In genomic region chr6:134691180-134691579, GRCh38 we compare ENCODE assay signal across 1 cellular context.
TF ChIP-seq lines count a peak whose summit lies in the region.

No MANE protein-coding gene starts in this region.

TF ChIP-seq in WTC11, 78 proteins besides CTCF, POLR2A, EP300 and RAD21 (continued from another document):
- TF ChIP-seq PRDM15 (CRISPR knock-in tag; IDR thresholded peaks at IDR 0.05) (no peak), NFYB (CRISPR knock-in tag; conservative IDR thresholded peaks at IDR 0.05; ENCODE audit: low read depth) (no peak), SMAD4 (CRISPR knock-in tag; IDR thresholded peaks at IDR 0.05) (no peak), ZBTB21 (CRISPR knock-in tag; IDR thresholded peaks at IDR 0.05; ENCODE audit: borderline replicate concordance) (no peak)
